Comparison of ENCODE assay signal across 22 cellular contexts in genomic region chr6:65402564-65402963, GRCh38.
"Had no signal": no experiment of that assay in that cellular context is flagged by ENCODE, and none has a peak within 500 bp of the region (broad histone marks: within the 10 kb centered on the region; RNA-seq: fewer than 3 reads in every experiment).

No MANE protein-coding gene starts in this region.

- H3K36me3 Mint-ChIP-seq: mesothelial cell of epicardium had no signal

- H3K4me3 Mint-ChIP-seq: mesothelial cell of epicardium had no signal

- H3K27ac Mint-ChIP-seq: mesothelial cell of epicardium had no signal

- H3K27ac ChIP-seq: coronary artery, dorsolateral prefrontal cortex, epithelial cell of prostate, esophagus squamous epithelium, gastrocnemius medialis, heart right ventricle, left lung, lower lobe of right lung had no signal

- H3K9me3 ChIP-seq: esophagus squamous epithelium, gastrocnemius medialis, lower lobe of right lung, mucosa of descending colon had no signal

- H3K27me3 ChIP-seq: dorsolateral prefrontal cortex, esophagus squamous epithelium, gastrocnemius medialis, heart right ventricle, left lung had no signal

- H3K36me3 ChIP-seq: esophagus squamous epithelium, gastrocnemius medialis, heart right ventricle, left lung, lower lobe of right lung had no signal

- H3K4me3 ChIP-seq: coronary artery, dorsolateral prefrontal cortex, esophagus squamous epithelium, gastrocnemius medialis, heart right ventricle, left lung, lower lobe of right lung, mucosa of descending colon had no signal

- DNase-seq: dermis blood vessel endothelial cell; dorsolateral prefrontal cortex; effector CD4-positive, alpha-beta T cell; effector memory CD4-positive, alpha-beta T cell; erythroblast; esophagus squamous epithelium; foreskin fibroblast; foreskin melanocyte; gastrocnemius medialis; glutamatergic neuron; head of caudate nucleus; heart right ventricle; hippocampal formation; left cardiac atrium; left lung; left ventricle myocardium superior; lower lobe of right lung; mesenchymal stem cell; mucosa of descending colon had no signal

- H3K4me1 ChIP-seq: esophagus squamous epithelium, gastrocnemius medialis, heart right ventricle, left lung, lower lobe of right lung had no signal

- H3K4me1 Mint-ChIP-seq: mesothelial cell of epicardium had no signal
